Comparison of ENCODE assay signal across 16 cellular contexts in genomic region chr7:75980865-75981449, GRCh38. TPM values are rescaled to one million over a fixed set of nuclear protein-coding genes. Genes with fewer than 3 reads are reported as not detected.
DNase-seq lines count a peak whose midpoint lies in the region; ATAC-seq and TF ChIP-seq lines count a peak whose summit lies in the region.
"Had no signal": no experiment of that assay in that cellular context is flagged by ENCODE, and none has a peak within 500 bp of the region (broad histone marks: within the 10 kb centered on the region; RNA-seq: fewer than 3 reads in every experiment).

No MANE protein-coding gene starts in this region.

- no peak overlapping the region for H4K8ac ChIP-seq in neuronal stem cell (ENCODE audit: low read depth, low read length)

- TF ChIP-seq CTCF in left ventricle myocardium inferior (IDR thresholded peaks at IDR 0.05; ENCODE audit: borderline replicate concordance) (no peak), right atrium auricular region (IDR thresholded peaks at IDR 0.05) (no peak), upper lobe of right lung (IDR thresholded peaks at IDR 0.05) (no peak)

- no peak for DNase-seq in left ventricle myocardium inferior
- no peak for DNase-seq in right atrium auricular region (ENCODE audit: low spot score)
- DNase-seq in right cardiac atrium: peak in 2 of 3 donors; percentile 56 to 63
- no peak for DNase-seq in neuronal stem cell (ENCODE audit: low spot score)
- peak; percentile 48 for DNase-seq in upper lobe of right lung
- DNase-seq in stimulated activated CD4-positive, alpha-beta T cell treated with anti-CD3 and anti-CD28 coated beads, Interleukin-1b, Interleukin-23, amount 100 ng/mL, for 48 hours: no peak
- DNase-seq: Caco-2; DMS53; H9; NCI-H1436 treated with DMSO at 0.1 percent for 48 hours; NCI-H226; NCI-H526; NK-92 treated with Interleukin-12 subunit alpha and Interleukin-12 subunit beta, amount 100 ng/mL, for 24 hours had no signal

- no peak overlapping the region for H3K9ac ChIP-seq in neuronal stem cell (ENCODE audit: low read depth, low read length, poor library complexity)

- H2AFZ ChIP-seq in neuronal stem cell (ENCODE audit: low read length): no peak overlapping the region

- H3K36me3 ChIP-seq in left ventricle myocardium inferior (peaks cover 66% of the 10 kb centered on the region), right atrium auricular region (peaks cover 68% of the 10 kb centered on the region), neuronal stem cell (replicated peaks in 1 of 2; ENCODE audit: control insufficient read depth in 2 of 2, insufficient read depth in 2 of 2, low read length in 2 of 2) (peaks cover 38 to 80% of the 10 kb centered on the region in 2 donors), upper lobe of right lung (peaks cover 81% of the 10 kb centered on the region)

- H3K27me3 ChIP-seq in left ventricle myocardium inferior (ENCODE audit: low read depth) (no peaks in the 10 kb centered on the region), right atrium auricular region (no peaks in the 10 kb centered on the region), right cardiac atrium (ENCODE audit: control insufficient read depth, insufficient read depth) (no peaks in the 10 kb centered on the region), neuronal stem cell (ENCODE audit: control insufficient read depth in 3 of 3, insufficient read depth in 3 of 3, low read depth in 1 of 3, low read length in 3 of 3) (no peaks in the 10 kb centered on the region), upper lobe of right lung (no peaks in the 10 kb centered on the region)

- no peak overlapping the region for H3K18ac ChIP-seq in neuronal stem cell (ENCODE audit: low read length)

- no peak overlapping the region for H2AK5ac ChIP-seq in neuronal stem cell (ENCODE audit: low read depth, low read length)

- WGBS in right cardiac atrium: 88% methylated on average over 29 of the region's 29 CpGs
- no CpG with 5 or more reads among the region's 29 CpGs for WGBS in neuronal stem cell (ENCODE audit: extremely low coverage in 2 of 2, insufficient read length in 2 of 2, insufficient replicate concordance in 1 of 2), 2 donors

- peak overlapping the region; percentile 12 for H4K91ac ChIP-seq in neuronal stem cell (ENCODE audit: low read depth, low read length, poor library complexity)

- H3K9me3 ChIP-seq in left ventricle myocardium inferior (replicated peaks) (no peaks in the 10 kb centered on the region), right atrium auricular region (no peaks in the 10 kb centered on the region), right cardiac atrium (ENCODE audit: control insufficient read depth, low read length) (no peaks in the 10 kb centered on the region), neuronal stem cell (replicated peaks in 1 of 2; ENCODE audit: control insufficient read depth in 2 of 2, insufficient read depth in 1 of 2, low read depth in 1 of 2, low read length in 2 of 2) (no peaks in the 10 kb centered on the region), upper lobe of right lung (no peaks in the 10 kb centered on the region)
- H3K9me3 ChIP-seq: A549, Caco-2 had no signal

- peaks cover 56% of the 10 kb centered on the region for H3K4me1 ChIP-seq in left ventricle myocardium inferior
- peaks cover 0 to 8% of the 10 kb centered on the region in 2 donors for H3K4me1 ChIP-seq in right atrium auricular region
- H3K4me1 ChIP-seq in right cardiac atrium (ENCODE audit: control insufficient read depth, insufficient read depth, low read length): no peaks in the 10 kb centered on the region
- H3K4me1 ChIP-seq in neuronal stem cell (ENCODE audit: control insufficient read depth in 2 of 2, insufficient read depth in 1 of 2, low read depth in 1 of 2, low read length in 2 of 2): no peaks in the 10 kb centered on the region
- no peaks in the 10 kb centered on the region for H3K4me1 ChIP-seq in upper lobe of right lung

- ATAC-seq in right cardiac atrium: no peak
- no peak for ATAC-seq in upper lobe of right lung
- ATAC-seq in HG03439 (IDR thresholded peaks at IDR 0.05; ENCODE audit: unreplicated experiment): no peak
- no peak for ATAC-seq in GM18520 (IDR thresholded peaks at IDR 0.05; ENCODE audit: unreplicated experiment)

- H3K27ac ChIP-seq in left ventricle myocardium inferior (replicated peaks) (peak overlapping the region; percentile 51), right atrium auricular region (no peak overlapping the region), right cardiac atrium (ENCODE audit: low read length) (no peak overlapping the region), neuronal stem cell (replicated peaks; ENCODE audit: low read length) (no peak overlapping the region), upper lobe of right lung (no peak overlapping the region)

- H3K4me2 ChIP-seq in neuronal stem cell (ENCODE audit: insufficient read depth, low read length, poor library complexity, severe bottlenecking): no peak overlapping the region
- H3K4me2 ChIP-seq: A549 had no signal

- intact Hi-C loops in left ventricle myocardium inferior (cut with micrococcal nuclease): no loop called here
- intact Hi-C loops in right cardiac atrium (cut with DNase I): loop anchor here in 1 of 4 donors (10.0 kb wide), 1 partner anchor 74 kb away; no protein-coding TSS in a partner anchor
- intact Hi-C loops in upper lobe of right lung (cut with DNase I): no loop called here

- H3K4me3 ChIP-seq in left ventricle myocardium inferior (no peak overlapping the region), right atrium auricular region (no peak overlapping the region), right cardiac atrium (ENCODE audit: low read length) (no peak overlapping the region), neuronal stem cell (ENCODE audit: low read length in 2 of 2) (no peak overlapping the region), upper lobe of right lung (no peak overlapping the region)
- H3K4me3 ChIP-seq: A549 had no signal

- peak overlapping the region; percentile 53 for H2BK5ac ChIP-seq in neuronal stem cell (ENCODE audit: low read length)

- H3K23ac ChIP-seq in neuronal stem cell (ENCODE audit: low read depth, low read length, poor library complexity): peak overlapping the region; percentile 55

- H2BK120ac ChIP-seq in neuronal stem cell (ENCODE audit: low read depth, low read length): no peak overlapping the region

- no peak overlapping the region for H2BK15ac ChIP-seq in neuronal stem cell (ENCODE audit: low read length)

- peaks cover 2% of the 10 kb centered on the region for H3K79me1 ChIP-seq in neuronal stem cell (ENCODE audit: low read depth, low read length)

- H2BK12ac ChIP-seq in neuronal stem cell (ENCODE audit: low read length): no peak overlapping the region

- no peak overlapping the region for H3K14ac ChIP-seq in neuronal stem cell (ENCODE audit: low read length)

- peak overlapping the region; percentile 37 for H3K4ac ChIP-seq in neuronal stem cell (ENCODE audit: low read length)

RNA-seq across cellular contexts. Expression of gene TMEM120A, which starts 13.4 kb away (rescaled TPM):
- total RNA-seq in left ventricle myocardium inferior: 163 TPM
- total RNA-seq in right atrium auricular region: 10 to 100 TPM; 35.3 to 50.0 TPM
- 100 to 1,000 TPM in 1 of 4 donors, 10 to 100 TPM in 3; 67.7 to 111 (median 82.3) TPM for total RNA-seq in right cardiac atrium
- polyA plus RNA-seq in right cardiac atrium: 88.7 TPM
- 17.6 TPM for polyA plus RNA-seq in neuronal stem cell (2013, experiment 1 of 2)
- 17.4 TPM for polyA plus RNA-seq in neuronal stem cell (2013, experiment 2 of 2)
- 43.9 TPM for total RNA-seq in upper lobe of right lung

Comparison
In these comparisons a context has a peak if more than half of its experiments do, and no peak if none do; other contexts are left out.
1. DNase-seq: peak in right cardiac atrium (2 of 3) and upper lobe of right lung (single experiment); none in left ventricle myocardium inferior (single experiment), right atrium auricular region (single experiment), neuronal stem cell (single experiment) and stimulated activated CD4-positive, alpha-beta T cell treated with anti-CD3 and anti-CD28 coated beads, Interleukin-1b, Interleukin-23, amount 100 ng/mL, for 48 hours (single experiment).